In genomic region chr19:42152876-42153275, GRCh38 we compare ENCODE assay signal across 22 cellular contexts. TPM values are rescaled to one million over a fixed set of nuclear protein-coding genes. Genes with fewer than 3 reads are reported as not detected.
"Had no signal": no experiment of that assay in that cellular context is flagged by ENCODE, and none has a peak within 500 bp of the region (broad histone marks: within the 10 kb centered on the region; RNA-seq: fewer than 3 reads in every experiment).

No MANE protein-coding gene starts in this region.

- H3K27ac ChIP-seq: foreskin keratinocyte, hepatocyte, sigmoid colon, skin epidermis, stomach, thoracic aorta, transverse colon had no signal

- DNase-seq: erythroblast; foreskin keratinocyte; head of caudate nucleus; kidney; left colon; left ventricle myocardium superior; mesenchymal stem cell; midbrain; sigmoid colon; stimulated activated CD4-positive, alpha-beta T cell treated with anti-CD3 and anti-CD28 coated beads, Interleukin-2, amount 100 ng/mL, for 24 hours; stimulated activated CD4-positive, alpha-beta T cell treated with anti-CD3 and anti-CD28 coated beads, Interleukin-4, amount 100 ng/mL, for 4 hours; stimulated activated naive CD4-positive, alpha-beta T cell; stomach; substantia nigra; transverse colon had no signal

- H3K9me3 Mint-ChIP-seq: dendritic cell treated with granulocyte-macrophage colony-stimulating factor and Interleukin-4, amounts not matched to agents 40 ng/mL and 50 ng/mL, for 4 days; natural killer cell treated with Interleukin-12 subunit alpha and Interleukin-12 subunit beta and Interleukin-15 and Interleukin-18, amount 100 ng/mL, for 72 hours had no signal

- H3K9me3 ChIP-seq: sigmoid colon, stomach, thoracic aorta, transverse colon had no signal

- H3K27ac Mint-ChIP-seq: dendritic cell treated with granulocyte-macrophage colony-stimulating factor and Interleukin-4, amounts not matched to agents 40 ng/mL and 50 ng/mL, for 4 days; natural killer cell treated with Interleukin-12 subunit alpha and Interleukin-12 subunit beta and Interleukin-15 and Interleukin-18, amount 100 ng/mL, for 72 hours had no signal

- H3K36me3 ChIP-seq: sigmoid colon, stomach, thoracic aorta, transverse colon had no signal

- H3K36me3 Mint-ChIP-seq: natural killer cell treated with Interleukin-12 subunit alpha and Interleukin-12 subunit beta and Interleukin-15 and Interleukin-18, amount 100 ng/mL, for 72 hours had no signal

- H3K4me3 ChIP-seq: hepatocyte, lung, sigmoid colon, skin epidermis, stomach, thoracic aorta, transverse colon had no signal

- H3K4me3 Mint-ChIP-seq: dendritic cell treated with granulocyte-macrophage colony-stimulating factor and Interleukin-4, amounts not matched to agents 40 ng/mL and 50 ng/mL, for 4 days; natural killer cell treated with Interleukin-12 subunit alpha and Interleukin-12 subunit beta and Interleukin-15 and Interleukin-18, amount 100 ng/mL, for 72 hours had no signal

- FAIRE-seq: endothelial cell of umbilical vein, kidney had no signal

- H3K4me2 ChIP-seq: hepatocyte had no signal

- ATAC-seq: foreskin keratinocyte; left colon; left ventricle myocardium superior; natural killer cell treated with Interleukin-12 subunit alpha and Interleukin-12 subunit beta and Interleukin-15 and Interleukin-18, amount 100 ng/mL, for 72 hours had no signal

- H2AFZ ChIP-seq: hepatocyte had no signal

- H3K4me1 ChIP-seq: sigmoid colon, stomach, transverse colon had no signal

RNA-seq across cellular contexts. Expression of gene POU2F2, which starts 20.6 kb away (rescaled TPM):
- total RNA-seq: hepatocyte had no signal
